8 cellular contexts compared by ENCODE assay signal in genomic region chr3:58568572-58569286, GRCh38. TPM values are rescaled to one million over a fixed set of nuclear protein-coding genes. Genes with fewer than 3 reads are reported as not detected.
DNase-seq lines count a peak whose midpoint lies in the region; ATAC-seq and TF ChIP-seq lines count a peak whose summit lies in the region.

No MANE protein-coding gene starts in this region.

- no peak overlapping the region for H3K27ac ChIP-seq in testis

- TF ChIP-seq CTCF in foreskin fibroblast (IDR thresholded peaks at IDR 0.05; ENCODE audit: low read depth, low read length) (peak; percentile 87), omental fat pad (IDR thresholded peaks at IDR 0.05) (peak in 1 of 3 donors; percentile 83), testis (IDR thresholded peaks at IDR 0.05) (peak; percentile 96 to 98 (median 97))

- H3K9me3 ChIP-seq in testis, result no peaks in the 10 kb centered on the region

- no peaks in the 10 kb centered on the region for H3K27me3 ChIP-seq in testis

- no peak for TF ChIP-seq POLR2A in testis (IDR thresholded peaks at IDR 0.05)

- DNase-seq in GM03348 (ENCODE audit: low spot score) (peak; percentile 82), HT1080 (ENCODE audit: low read depth) (peak; percentile 67), RPMI7951 (ENCODE audit: low read depth) (peak; percentile 60), foreskin fibroblast (peak; percentile 56 to 87), omental fat pad (ENCODE audit: low spot score) (peak; percentile 89), testis (peak; percentile 91)
- peak; percentile 58 for DNase-seq in activated T-helper 9 cell treated with anti-CD3 and anti-CD28 coated beads, Interleukin-2, amount 50 U/mL, for 16 hours (ENCODE audit: low read depth)

- H3K36me3 ChIP-seq in testis (ENCODE audit: low read depth, missing control alignments), result no peaks in the 10 kb centered on the region

- H3K4me3 ChIP-seq in foreskin fibroblast (ENCODE audit: low read depth in 1 of 2, low read length in 2 of 2) (no peak overlapping the region), testis (no peak overlapping the region)

- 27 to 29% methylated on average over 17 of the region's 17 CpGs for WGBS in testis, 2 donors

- H3K4me1 ChIP-seq in testis, result peaks cover 5% of the 10 kb centered on the region

- intact Hi-C loops in testis (cut with DNase I; ENCODE audit: low total_unique reads), result loop anchor here (2.0 kb wide), 1 partner anchor 62 kb away; no protein-coding TSS in a partner anchor

- peak; percentile 39 for ATAC-seq in omental fat pad (ENCODE audit: low FRiP score)
- ATAC-seq in GM18498 (IDR thresholded peaks at IDR 0.05; ENCODE audit: unreplicated experiment), result no peak

RNA-seq across cellular contexts. Expression of gene FAM107A, which starts 8.5 kb away (rescaled TPM):
- 0.02 TPM in 1 of 2 replicates, not detected in the other for total RNA-seq in HT1080 (2014; rRNA removed; shearing (Covaris generic))
- 0.02 and 0.07 TPM in 2 replicates for polyA plus RNA-seq in HT1080 (2015; cell fraction: cytosol; rRNA removed)
- polyA plus RNA-seq in HT1080 (2015; cell fraction: nucleus; rRNA removed), result 0.15 TPM in 1 of 2 replicates, not detected in the other
- total RNA-seq in RPMI7951 (2014; rRNA removed; shearing (Covaris generic)), result not detected in 2 replicates
- 100 to 1,000 TPM in 1 of 4 donors, 10 to 100 TPM in 3; 26.4 to 165 (median 59.4) TPM for total RNA-seq in omental fat pad
- total RNA-seq in testis, result 10 to 100 TPM; 14.8 to 17.8 TPM
- polyA plus RNA-seq in testis (ENCODE audit: insufficient read depth, low read depth, low replicate concordance), result 7.8 TPM

RNA-seq across cellular contexts. Expression of gene ACOX2, which starts 31.7 kb away (rescaled TPM):
- 61.4 and 69.8 TPM in 2 replicates for total RNA-seq in HT1080 (2014; rRNA removed; shearing (Covaris generic))
- 19.6 and 22.5 TPM in 2 replicates for polyA plus RNA-seq in HT1080 (2015; cell fraction: cytosol; rRNA removed)
- 12.7 and 14.9 TPM in 2 replicates for polyA plus RNA-seq in HT1080 (2015; cell fraction: nucleus; rRNA removed)
- total RNA-seq in RPMI7951 (2014; rRNA removed; shearing (Covaris generic)), result 5.3 and 8.1 TPM in 2 replicates
- 10 to 100 TPM; 10.4 to 26.8 (median 15.3) TPM for total RNA-seq in omental fat pad
- 10 to 100 TPM; 46.1 to 55.9 TPM for total RNA-seq in testis
- polyA plus RNA-seq in testis (ENCODE audit: insufficient read depth, low read depth, low replicate concordance), result 27.1 TPM

Comparison
In these comparisons a context has a peak if more than half of its experiments do, and no peak if none do; other contexts are left out.
1. RNA of gene FAM107A, which starts 8.5 kb away (total RNA-seq): 26.4 to 165 TPM in omental fat pad and 14.8 to 17.8 TPM in testis; 0.02 TPM in HT1080 and not detected in RPMI7951; every median in the first group is over 10 times any median in the second.
2. Peak in every context shown above with its lines, with median percentiles within 50 percentile points of each other: DNase-seq.